Comparison of ENCODE assay signal across 11 cellular contexts in the genomic region with DNA sequence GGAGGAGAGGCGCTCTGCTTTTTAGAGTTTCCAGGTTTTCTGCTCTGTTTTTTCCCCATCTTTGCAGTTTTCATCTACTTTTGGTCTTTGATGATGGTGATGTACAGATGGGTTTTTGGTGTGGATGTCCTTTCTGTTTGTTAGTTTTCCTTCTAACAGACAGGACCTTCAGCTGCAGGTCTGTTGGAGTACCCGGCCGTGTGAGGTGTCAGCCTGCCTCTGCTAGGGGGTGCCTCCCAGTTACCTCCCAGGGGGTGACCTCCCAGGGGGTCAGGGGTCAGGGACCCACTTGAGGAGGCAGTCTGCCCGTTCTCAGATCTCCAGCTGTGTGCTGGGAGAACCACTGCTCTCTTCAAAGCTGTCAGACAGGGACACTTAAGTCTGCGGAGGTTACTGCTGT. TPM values are rescaled to one million over a fixed set of nuclear protein-coding genes. Genes with fewer than 3 reads are reported as not detected.
"Had no signal": no experiment of that assay in that cellular context is flagged by ENCODE, and none has a peak within 500 bp of the region (broad histone marks: within the 10 kb centered on the region; RNA-seq: fewer than 3 reads in every experiment).

No MANE protein-coding gene starts in this region.

RNA-seq across cellular contexts. Expression of a gene that starts 22.5 kb away (rescaled TPM):
- total RNA-seq: hepatocyte, kidney epithelial cell, left ventricle myocardium inferior, left ventricle myocardium superior, mesenteric fat pad, mononuclear cell, mucosa of gallbladder, myocyte had no signal
- polyA plus RNA-seq: immature natural killer cell; keratinocyte; naive thymus-derived CD4-positive, alpha-beta T cell had no signal
